ENCODE assay signal across 8 cellular contexts in the genomic region with DNA sequence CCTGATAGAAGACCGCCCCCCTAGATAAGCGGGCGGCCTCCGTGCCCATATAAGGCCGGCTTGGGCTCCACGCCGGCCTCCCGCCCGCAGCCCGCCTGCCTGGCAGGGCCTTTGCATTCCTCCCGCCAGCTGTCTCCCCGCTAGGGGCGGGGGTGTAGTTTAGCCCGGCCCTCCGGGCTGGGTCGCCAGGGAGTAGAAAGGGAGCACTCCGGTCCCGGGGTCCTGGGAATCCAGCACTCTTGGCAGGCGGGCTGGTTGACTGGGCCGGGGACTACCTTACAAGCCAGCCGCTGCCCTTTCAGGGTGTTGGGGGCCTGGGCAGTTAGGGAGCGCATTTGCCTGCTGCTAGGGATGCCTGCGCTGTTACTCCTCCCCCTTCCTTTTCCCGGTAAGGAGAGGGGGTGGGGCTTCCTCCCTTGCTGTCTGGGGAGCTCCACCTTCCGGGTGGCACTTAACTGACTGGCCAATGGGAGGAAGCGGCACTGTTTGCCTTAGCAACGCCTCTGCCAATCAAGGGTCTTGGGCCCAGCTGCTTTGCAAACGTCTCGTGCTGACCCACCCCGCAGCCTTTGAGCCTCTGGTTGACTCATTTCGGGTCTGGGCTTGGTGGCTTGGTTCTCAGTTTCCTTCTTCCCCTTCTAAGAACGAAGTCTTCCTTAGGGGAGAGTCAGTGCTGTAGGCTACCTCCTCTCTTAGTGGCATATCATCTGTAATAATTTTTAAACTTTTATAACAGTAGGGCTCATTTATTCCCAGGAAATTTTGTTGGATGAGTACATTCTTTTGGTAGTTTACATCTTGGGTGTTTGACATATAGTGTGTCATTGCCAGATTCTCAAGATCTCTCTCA. TPM values are rescaled to one million over a fixed set of nuclear protein-coding genes. Genes with fewer than 3 reads are reported as not detected.
DNase-seq lines count a peak whose midpoint lies in the region; ATAC-seq and TF ChIP-seq lines count a peak whose summit lies in the region.

No MANE protein-coding gene starts in this region.

- peak overlapping the region; percentile 34; the same call in 1 of the 2 replicates for H3K4me3 ChIP-seq in GM08714 (ENCODE audit: low read length)
- peak overlapping the region; percentile 54 to 84 for H3K4me3 ChIP-seq in SK-N-SH (ENCODE audit: low read depth in 2 of 2, low read length in 1 of 2)

- H3K27ac Mint-ChIP-seq in activated naive CD8-positive, alpha-beta T cell: peak overlapping the region; percentile 88

- peaks cover 44% of the 10 kb centered on the region for H3K79me2 ChIP-seq in SK-N-SH (ENCODE audit: insufficient read depth)

- peak; percentile 25; the same call in 1 of the 2 replicates for TF ChIP-seq CTCF in SK-N-SH (IDR thresholded peaks at IDR 0.05)

- H3K36me3 ChIP-seq in SK-N-SH (replicated peaks in 1 of 2; ENCODE audit: control insufficient read depth in 1 of 2, insufficient read depth in 2 of 2, low read length in 1 of 2): peaks cover 19 to 38% of the 10 kb centered on the region in 2 experiments

- 0 out of 4 replicates have a peak, but pooled peaks of 1 of the 2 experiments have one; percentile 7 for TF ChIP-seq EP300 in SK-N-SH (IDR thresholded peaks at IDR 0.05; ENCODE audit: borderline replicate concordance in 1 of 2, low read depth in 1 of 2, low read length in 1 of 2)

- H3K9me2 ChIP-seq in SK-N-SH: no peaks in the 10 kb centered on the region

- H3K4me1 Mint-ChIP-seq in activated naive CD8-positive, alpha-beta T cell (ENCODE audit: low read depth): peaks cover 36% of the 10 kb centered on the region

- peak overlapping the region; percentile 42; the same call in 1 of the 2 replicates for H3K9ac ChIP-seq in SK-N-SH

- H2AFZ ChIP-seq in SK-N-SH (ENCODE audit: low read depth): 0 out of 2 replicates have a peak overlapping the region, but pooled peaks have one; percentile 31

- H3F3A ChIP-seq in SK-N-SH (replicated peaks; ENCODE audit: insufficient read depth): peaks cover 13% of the 10 kb centered on the region

- no peaks in the 10 kb centered on the region for H3K36me3 Mint-ChIP-seq in activated naive CD8-positive, alpha-beta T cell

- H3K4me2 ChIP-seq in SK-N-SH: peak overlapping the region; percentile 89

- no peaks in the 10 kb centered on the region for H3K27me3 Mint-ChIP-seq in activated naive CD8-positive, alpha-beta T cell

- POLR2A ChIA-PET in SK-N-SH (lab: Yijun Ruan, JAX): interaction anchor here (1.4 kb wide), 1 partner anchor 8 kb away, joined by 3 read pairs; no protein-coding TSS in a partner anchor

- peak overlapping the region; percentile 99 for H3K4me3 Mint-ChIP-seq in activated naive CD8-positive, alpha-beta T cell

- H3K9me3 Mint-ChIP-seq in activated naive CD8-positive, alpha-beta T cell (ENCODE audit: low read depth): no peaks in the 10 kb centered on the region

- H4K20me1 ChIP-seq in SK-N-SH (ENCODE audit: insufficient read depth): peaks cover 19% of the 10 kb centered on the region

- peak; percentile 67 for ATAC-seq in HG02588 (IDR thresholded peaks at IDR 0.05; ENCODE audit: unreplicated experiment)

- no peaks in the 10 kb centered on the region for H3K27me3 ChIP-seq in SK-N-SH (ENCODE audit: insufficient read depth)

- TF ChIP-seq RAD21 in SK-N-SH (IDR thresholded peaks at IDR 0.05; ENCODE audit: low read length): no peak

- H3K27ac ChIP-seq in SK-N-SH (ENCODE audit: low read depth in 2 of 2, low read length in 1 of 2) (peak overlapping the region; percentile 89 to 91), temporal lobe (ENCODE audit: low read depth, low read length) (peak overlapping the region; percentile 89)

- peaks cover 20 to 27% of the 10 kb centered on the region in 2 experiments for H3K4me1 ChIP-seq in SK-N-SH (ENCODE audit: control insufficient read depth in 1 of 2, insufficient read depth in 2 of 2, low read depth in 1 of 2, low read length in 1 of 2)

- CTCF ChIA-PET in SK-N-SH (lab: Yijun Ruan, JAX): interaction anchor here (1.4 to 1.5 kb wide), 3 partner anchors 31 to 154 kb away, joined by 3 to 6 read pairs (median 6); a partner anchor contains a TSS

- DNase-seq in NCI-H1048 (lab: John Stamatoyannopoulos, UW) (peak; percentile 96), SK-N-SH (peak; percentile 95), glomerular visceral epithelial cell (ENCODE audit: extremely low spot score) (peak; percentile 99), occipital lobe (lab: John Stamatoyannopoulos, UW) (peak; percentile 96)

- 2% methylated on average over 16 of the region's 32 CpGs for WGBS in SK-N-SH (ENCODE audit: low lambda C conversion rate)

- H3K9me3 ChIP-seq in SK-N-SH: no peaks in the 10 kb centered on the region

TF ChIP-seq in SK-N-SH, 30 proteins besides CTCF, POLR2A, EP300 and RAD21 (continues in another document):
- TF ChIP-seq RFX5 (IDR thresholded peaks at IDR 0.05; ENCODE audit: low read length): peak; percentile 89
- TF ChIP-seq, protein P1, sequence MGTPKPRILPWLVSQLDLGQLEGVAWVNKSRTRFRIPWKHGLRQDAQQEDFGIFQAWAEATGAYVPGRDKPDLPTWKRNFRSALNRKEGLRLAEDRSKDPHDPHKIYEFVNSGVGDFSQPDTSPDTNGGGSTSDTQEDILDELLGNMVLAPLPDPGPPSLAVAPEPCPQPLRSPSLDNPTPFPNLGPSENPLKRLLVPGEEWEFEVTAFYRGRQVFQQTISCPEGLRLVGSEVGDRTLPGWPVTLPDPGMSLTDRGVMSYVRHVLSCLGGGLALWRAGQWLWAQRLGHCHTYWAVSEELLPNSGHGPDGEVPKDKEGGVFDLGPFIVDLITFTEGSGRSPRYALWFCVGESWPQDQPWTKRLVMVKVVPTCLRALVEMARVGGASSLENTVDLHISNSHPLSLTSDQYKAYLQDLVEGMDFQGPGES (IDR thresholded peaks at IDR 0.05; ENCODE audit: low read depth, low read length): peak; percentile 76
- TF ChIP-seq FOSL2 (IDR thresholded peaks at IDR 0.05; ENCODE audit: borderline replicate concordance, low read depth): no peak
- TF ChIP-seq CHD2 (IDR thresholded peaks at IDR 0.05; ENCODE audit: low read length, partially characterized antibody): peak; percentile 30
- peak; percentile 15; the same call in 1 of the 2 replicates for TF ChIP-seq NRF1 (IDR thresholded peaks at IDR 0.05; ENCODE audit: low read depth, low read length)
- 0 out of 2 replicates have a peak, but pooled peaks have one; percentile 43 for TF ChIP-seq TEAD4 (IDR thresholded peaks at IDR 0.05; ENCODE audit: borderline replicate concordance, insufficient read depth)
- TF ChIP-seq, protein P2, sequence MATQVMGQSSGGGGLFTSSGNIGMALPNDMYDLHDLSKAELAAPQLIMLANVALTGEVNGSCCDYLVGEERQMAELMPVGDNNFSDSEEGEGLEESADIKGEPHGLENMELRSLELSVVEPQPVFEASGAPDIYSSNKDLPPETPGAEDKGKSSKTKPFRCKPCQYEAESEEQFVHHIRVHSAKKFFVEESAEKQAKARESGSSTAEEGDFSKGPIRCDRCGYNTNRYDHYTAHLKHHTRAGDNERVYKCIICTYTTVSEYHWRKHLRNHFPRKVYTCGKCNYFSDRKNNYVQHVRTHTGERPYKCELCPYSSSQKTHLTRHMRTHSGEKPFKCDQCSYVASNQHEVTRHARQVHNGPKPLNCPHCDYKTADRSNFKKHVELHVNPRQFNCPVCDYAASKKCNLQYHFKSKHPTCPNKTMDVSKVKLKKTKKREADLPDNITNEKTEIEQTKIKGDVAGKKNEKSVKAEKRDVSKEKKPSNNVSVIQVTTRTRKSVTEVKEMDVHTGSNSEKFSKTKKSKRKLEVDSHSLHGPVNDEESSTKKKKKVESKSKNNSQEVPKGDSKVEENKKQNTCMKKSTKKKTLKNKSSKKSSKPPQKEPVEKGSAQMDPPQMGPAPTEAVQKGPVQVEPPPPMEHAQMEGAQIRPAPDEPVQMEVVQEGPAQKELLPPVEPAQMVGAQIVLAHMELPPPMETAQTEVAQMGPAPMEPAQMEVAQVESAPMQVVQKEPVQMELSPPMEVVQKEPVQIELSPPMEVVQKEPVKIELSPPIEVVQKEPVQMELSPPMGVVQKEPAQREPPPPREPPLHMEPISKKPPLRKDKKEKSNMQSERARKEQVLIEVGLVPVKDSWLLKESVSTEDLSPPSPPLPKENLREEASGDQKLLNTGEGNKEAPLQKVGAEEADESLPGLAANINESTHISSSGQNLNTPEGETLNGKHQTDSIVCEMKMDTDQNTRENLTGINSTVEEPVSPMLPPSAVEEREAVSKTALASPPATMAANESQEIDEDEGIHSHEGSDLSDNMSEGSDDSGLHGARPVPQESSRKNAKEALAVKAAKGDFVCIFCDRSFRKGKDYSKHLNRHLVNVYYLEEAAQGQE (IDR thresholded peaks at IDR 0.05; ENCODE audit: low read depth, low read length): no peak
- TF ChIP-seq, protein P3, sequence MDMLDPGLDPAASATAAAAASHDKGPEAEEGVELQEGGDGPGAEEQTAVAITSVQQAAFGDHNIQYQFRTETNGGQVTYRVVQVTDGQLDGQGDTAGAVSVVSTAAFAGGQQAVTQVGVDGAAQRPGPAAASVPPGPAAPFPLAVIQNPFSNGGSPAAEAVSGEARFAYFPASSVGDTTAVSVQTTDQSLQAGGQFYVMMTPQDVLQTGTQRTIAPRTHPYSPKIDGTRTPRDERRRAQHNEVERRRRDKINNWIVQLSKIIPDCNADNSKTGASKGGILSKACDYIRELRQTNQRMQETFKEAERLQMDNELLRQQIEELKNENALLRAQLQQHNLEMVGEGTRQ (IDR thresholded peaks at IDR 0.05; ENCODE audit: borderline replicate concordance, low read depth, low read length): no peak
- TF ChIP-seq, protein P4, sequence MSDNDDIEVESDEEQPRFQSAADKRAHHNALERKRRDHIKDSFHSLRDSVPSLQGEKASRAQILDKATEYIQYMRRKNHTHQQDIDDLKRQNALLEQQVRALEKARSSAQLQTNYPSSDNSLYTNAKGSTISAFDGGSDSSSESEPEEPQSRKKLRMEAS (IDR thresholded peaks at IDR 0.05; ENCODE audit: low read depth): peak; percentile 57; the same call in 1 of the 2 replicates
- peak; percentile 65; the same call in 1 of the 2 replicates for TF ChIP-seq NFIC (IDR thresholded peaks at IDR 0.05; ENCODE audit: borderline replicate concordance)
- peak; percentile 89; the same call in 1 of the 2 replicates for TF ChIP-seq SIN3A (IDR thresholded peaks at IDR 0.05; ENCODE audit: borderline replicate concordance, low read depth, low read length)
- no peak for TF ChIP-seq FOXJ3 (CRISPR knock-in tag; IDR thresholded peaks at IDR 0.05)

RNA-seq across cellular contexts. Expression of a gene that starts 3.4 kb away (rescaled TPM):
- 31.7 and 33.8 TPM in 2 replicates for polyA plus RNA-seq in SK-N-SH (2012; rRNA removed)
- 19.6 and 25.8 TPM in 2 replicates for polyA plus RNA-seq in SK-N-SH (2012; cell fraction: cytosol; rRNA removed)
- polyA plus RNA-seq in SK-N-SH (2012; cell fraction: nucleus; rRNA removed): 31.2 and 32.7 TPM in 2 replicates
- total RNA-seq in occipital lobe: 11.9 TPM
- total RNA-seq in temporal lobe: 7.6 TPM

RNA-seq across cellular contexts. Expression of a gene that starts 7.5 kb away (rescaled TPM):
- polyA plus RNA-seq in SK-N-SH (2012; rRNA removed): 36.8 and 37.7 TPM in 2 replicates
- polyA plus RNA-seq in SK-N-SH (2012; cell fraction: cytosol; rRNA removed): 13.6 and 15.6 TPM in 2 replicates
- polyA plus RNA-seq in SK-N-SH (2012; cell fraction: nucleus; rRNA removed): 241 and 294 TPM in 2 replicates
- 23.9 TPM for total RNA-seq in occipital lobe
- total RNA-seq in temporal lobe: 23.4 TPM

RNA-seq across cellular contexts. Expression of a gene that starts 54.8 kb away (rescaled TPM):
- polyA plus RNA-seq in SK-N-SH (2012; rRNA removed): 263 and 287 TPM in 2 replicates
- polyA plus RNA-seq in SK-N-SH (2012; cell fraction: cytosol; rRNA removed): 156 and 218 TPM in 2 replicates
- polyA plus RNA-seq in SK-N-SH (2012; cell fraction: nucleus; rRNA removed): 107 and 171 TPM in 2 replicates
- 16.1 TPM for total RNA-seq in occipital lobe
- total RNA-seq in temporal lobe: 12.8 TPM

Comparison
In these comparisons a context has a peak if more than half of its experiments do, and no peak if none do; other contexts are left out.
1. Peak in every context shown above with its lines: DNase-seq, ATAC-seq, H3K4me3 ChIP-seq and H3K27ac ChIP-seq.